21 cellular contexts compared by ENCODE assay signal in the genomic region with DNA sequence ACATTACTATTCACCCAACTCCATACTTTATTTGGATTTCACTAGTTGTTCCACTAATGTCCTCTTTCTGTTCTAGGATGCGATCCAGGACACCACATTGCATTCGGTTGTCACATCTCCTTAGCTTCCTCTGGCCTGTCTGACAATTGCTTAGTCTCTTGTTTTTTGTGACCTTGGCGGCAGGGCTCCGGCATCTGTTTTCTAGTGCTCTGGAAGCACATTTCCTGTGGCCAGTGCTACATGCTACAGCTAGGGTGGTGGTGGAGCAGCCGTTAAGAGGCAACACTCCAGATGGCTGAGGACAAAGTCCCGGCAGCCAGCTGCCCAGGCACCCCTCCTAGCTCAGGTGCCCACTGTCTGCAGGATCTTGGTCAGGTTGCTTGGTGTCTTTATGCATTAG. TPM values are rescaled to one million over a fixed set of nuclear protein-coding genes. Genes with fewer than 3 reads are reported as not detected.
"Had no signal": no experiment of that assay in that cellular context is flagged by ENCODE, and none has a peak within 500 bp of the region (broad histone marks: within the 10 kb centered on the region; RNA-seq: fewer than 3 reads in every experiment).

No MANE protein-coding gene starts in this region.

- ATAC-seq: body of pancreas; naive thymus-derived CD4-positive, alpha-beta T cell; stimulated activated naive CD8-positive, alpha-beta T cell treated with anti-CD3 and anti-CD28 coated beads, Interleukin-15, Interleukin-2, amounts not matched to agents 100 U/mL and 50 U/mL, for 24 hours had no signal

- H3K9me3 Mint-ChIP-seq: activated CD4-positive, alpha-beta T cell treated with anti-CD3 and anti-CD28 coated beads, Interleukin-2, amount 10 ng/mL, durations not matched to agents 7 days and 5 days; central memory CD8-positive, alpha-beta T cell; immature natural killer cell; naive thymus-derived CD4-positive, alpha-beta T cell had no signal

- DNase-seq: activated CD4-positive, alpha-beta T cell treated with anti-CD3 and anti-CD28 coated beads, Interleukin-2, amount 10 ng/mL, durations not matched to agents 7 days and 5 days; activated gamma-delta T cell treated with Interleukin-2 at 50 U/mL for 16 hours; amygdala; effector CD8-positive, alpha-beta T cell; esophagus squamous epithelium; immature natural killer cell; mammary epithelial cell; naive thymus-derived CD4-positive, alpha-beta T cell; stimulated activated CD4-positive, alpha-beta T cell treated with anti-CD3 and anti-CD28 coated beads, Interleukin-15, amount 100 ng/mL, for 24 hours; stimulated activated CD4-positive, alpha-beta T cell treated with anti-CD3 and anti-CD28 coated beads, Interleukin-4, amount 100 ng/mL, for 1 hour; stimulated activated naive CD8-positive, alpha-beta T cell treated with anti-CD3 and anti-CD28 coated beads, Interleukin-15, Interleukin-2, amounts not matched to agents 100 U/mL and 50 U/mL, for 24 hours; SW 1271; transverse colon had no signal

- H3K27me3 Mint-ChIP-seq: activated naive CD8-positive, alpha-beta T cell; central memory CD8-positive, alpha-beta T cell had no signal

- H3K4me3 Mint-ChIP-seq: activated CD4-positive, alpha-beta T cell treated with anti-CD3 and anti-CD28 coated beads, Interleukin-2, amount 10 ng/mL, durations not matched to agents 7 days and 5 days; activated naive CD8-positive, alpha-beta T cell; central memory CD8-positive, alpha-beta T cell; immature natural killer cell; naive thymus-derived CD4-positive, alpha-beta T cell had no signal

- H3K27ac Mint-ChIP-seq: activated CD4-positive, alpha-beta T cell treated with anti-CD3 and anti-CD28 coated beads, Interleukin-2, amount 10 ng/mL, durations not matched to agents 7 days and 5 days; activated naive CD8-positive, alpha-beta T cell; immature natural killer cell had no signal

RNA-seq across cellular contexts. Expression of gene OR10V1, which starts 48.3 kb away (rescaled TPM):
- total RNA-seq: activated CD4-positive, alpha-beta T cell treated with anti-CD3 and anti-CD28 coated beads, Interleukin-2, amount 10 ng/mL, durations not matched to agents 7 days and 5 days; body of pancreas; endothelial cell of umbilical vein; esophagus squamous epithelium; fibroblast of villous mesenchyme; mammary epithelial cell; mononuclear cell; naive thymus-derived CD4-positive, alpha-beta T cell; renal cortical epithelial cell; skeletal muscle tissue; transverse colon had no signal
